In genomic region chr13:79990048-79990447, GRCh38 we compare ENCODE assay signal across 17 cellular contexts.
"Had no signal": no experiment of that assay in that cellular context is flagged by ENCODE, and none has a peak within 500 bp of the region (broad histone marks: within the 10 kb centered on the region; RNA-seq: fewer than 3 reads in every experiment).

No MANE protein-coding gene starts in this region.

- H3K36me3 ChIP-seq: left ventricle myocardium inferior, right atrium auricular region had no signal

- H3K27me3 ChIP-seq: dorsolateral prefrontal cortex, right atrium auricular region had no signal

- H3K9me3 Mint-ChIP-seq: endodermal cell, memory B cell had no signal

- DNase-seq: activated naive CD4-positive, alpha-beta T cell treated with Interleukin-2 at 50 U/mL for 16 hours; aorta; dorsolateral prefrontal cortex; endodermal cell; erythroblast; hypothalamus; left ventricle myocardium inferior; posterior cingulate gyrus; small intestine; stimulated activated naive CD8-positive, alpha-beta T cell treated with anti-CD3 and anti-CD28 coated beads, Interleukin-15, Interleukin-2, amounts not matched to agents 100 U/mL and 50 U/mL, for 24 hours; SW 1271 had no signal

- H3K9me3 ChIP-seq: left ventricle myocardium inferior, right atrium auricular region had no signal

- H3K4me1 ChIP-seq: left ventricle myocardium inferior, right atrium auricular region had no signal

- H3K4me3 ChIP-seq: dorsolateral prefrontal cortex, left ventricle myocardium inferior, right atrium auricular region had no signal

- H3K27me3 Mint-ChIP-seq: type B pancreatic cell had no signal

- H3K36me3 Mint-ChIP-seq: memory B cell; natural killer cell treated with Interleukin-12 subunit alpha and Interleukin-12 subunit beta and Interleukin-15 and Interleukin-18, amount 100 ng/mL, for 72 hours; type B pancreatic cell had no signal

- H3K4me3 Mint-ChIP-seq: endodermal cell; memory B cell; natural killer cell treated with Interleukin-12 subunit alpha and Interleukin-12 subunit beta and Interleukin-15 and Interleukin-18, amount 100 ng/mL, for 72 hours; type B pancreatic cell had no signal

- H3K27ac Mint-ChIP-seq: endodermal cell; memory B cell; natural killer cell treated with Interleukin-12 subunit alpha and Interleukin-12 subunit beta and Interleukin-15 and Interleukin-18, amount 100 ng/mL, for 72 hours; type B pancreatic cell had no signal

- H3K27ac ChIP-seq: dorsolateral prefrontal cortex, left ventricle myocardium inferior, right atrium auricular region had no signal

- FAIRE-seq: bronchial epithelial cell, small intestine, TTC549 had no signal
